Comparison of ENCODE assay signal across 2 cellular contexts in the genomic region with DNA sequence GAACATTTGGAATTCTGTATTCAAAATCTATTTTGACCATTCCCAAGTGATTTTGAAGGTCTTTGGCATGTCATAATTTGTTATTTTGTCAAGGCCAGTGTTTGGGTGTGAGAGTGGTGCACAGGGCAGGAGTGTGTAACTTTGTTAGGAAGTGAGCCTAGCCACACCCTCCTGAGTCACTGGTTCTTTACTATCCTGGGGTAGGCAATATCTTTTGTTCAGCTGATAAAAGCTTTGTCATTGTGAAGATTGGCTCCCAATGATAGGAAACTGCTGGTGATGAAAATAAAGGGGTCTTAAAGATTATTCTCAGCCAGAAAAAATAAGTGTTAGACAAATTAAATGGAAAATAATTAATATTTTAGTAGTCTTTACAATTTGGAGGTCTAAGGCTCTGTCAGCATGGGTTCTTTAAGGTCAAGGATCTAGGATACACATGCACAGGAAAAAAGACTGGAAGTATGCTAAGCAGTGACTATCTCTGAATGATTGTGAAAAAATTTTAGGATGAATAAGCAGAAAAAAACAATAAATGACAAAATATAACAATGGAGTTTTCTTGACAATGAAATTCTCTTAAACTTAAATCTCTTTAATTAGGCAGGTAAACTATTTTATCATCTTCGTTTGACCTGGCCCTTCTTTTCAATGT.
TF ChIP-seq lines count a peak whose summit lies in the region.

No MANE protein-coding gene starts in this region.

TF ChIP-seq in SK-N-SH, 30 proteins besides CTCF, POLR2A, EP300 and RAD21:
- TF ChIP-seq, protein P1, sequence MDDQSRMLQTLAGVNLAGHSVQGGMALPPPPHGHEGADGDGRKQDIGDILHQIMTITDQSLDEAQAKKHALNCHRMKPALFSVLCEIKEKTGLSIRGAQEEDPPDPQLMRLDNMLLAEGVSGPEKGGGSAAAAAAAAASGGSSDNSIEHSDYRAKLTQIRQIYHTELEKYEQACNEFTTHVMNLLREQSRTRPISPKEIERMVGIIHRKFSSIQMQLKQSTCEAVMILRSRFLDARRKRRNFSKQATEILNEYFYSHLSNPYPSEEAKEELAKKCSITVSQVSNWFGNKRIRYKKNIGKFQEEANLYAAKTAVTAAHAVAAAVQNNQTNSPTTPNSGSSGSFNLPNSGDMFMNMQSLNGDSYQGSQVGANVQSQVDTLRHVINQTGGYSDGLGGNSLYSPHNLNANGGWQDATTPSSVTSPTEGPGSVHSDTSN (IDR thresholded peaks at IDR 0.05) = no peak
- TF ChIP-seq, protein P2, sequence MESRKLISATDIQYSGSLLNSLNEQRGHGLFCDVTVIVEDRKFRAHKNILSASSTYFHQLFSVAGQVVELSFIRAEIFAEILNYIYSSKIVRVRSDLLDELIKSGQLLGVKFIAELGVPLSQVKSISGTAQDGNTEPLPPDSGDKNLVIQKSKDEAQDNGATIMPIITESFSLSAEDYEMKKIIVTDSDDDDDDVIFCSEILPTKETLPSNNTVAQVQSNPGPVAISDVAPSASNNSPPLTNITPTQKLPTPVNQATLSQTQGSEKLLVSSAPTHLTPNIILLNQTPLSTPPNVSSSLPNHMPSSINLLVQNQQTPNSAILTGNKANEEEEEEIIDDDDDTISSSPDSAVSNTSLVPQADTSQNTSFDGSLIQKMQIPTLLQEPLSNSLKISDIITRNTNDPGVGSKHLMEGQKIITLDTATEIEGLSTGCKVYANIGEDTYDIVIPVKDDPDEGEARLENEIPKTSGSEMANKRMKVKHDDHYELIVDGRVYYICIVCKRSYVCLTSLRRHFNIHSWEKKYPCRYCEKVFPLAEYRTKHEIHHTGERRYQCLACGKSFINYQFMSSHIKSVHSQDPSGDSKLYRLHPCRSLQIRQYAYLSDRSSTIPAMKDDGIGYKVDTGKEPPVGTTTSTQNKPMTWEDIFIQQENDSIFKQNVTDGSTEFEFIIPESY (IDR thresholded peaks at IDR 0.05; ENCODE audit: borderline replicate concordance, low read depth) = no peak
- TF ChIP-seq GATA2 (CRISPR knock-in tag; IDR thresholded peaks at IDR 0.05) (no peak), JUND (IDR thresholded peaks at IDR 0.05) (no peak), CHD2 (IDR thresholded peaks at IDR 0.05; ENCODE audit: low read length, partially characterized antibody) (no peak), TEAD4 (IDR thresholded peaks at IDR 0.05; ENCODE audit: borderline replicate concordance, insufficient read depth) (no peak), NRF1 (IDR thresholded peaks at IDR 0.05; ENCODE audit: low read depth, low read length) (no peak), RCOR1 (IDR thresholded peaks at IDR 0.05; ENCODE audit: low read length) (no peak), FOXJ3 (CRISPR knock-in tag; IDR thresholded peaks at IDR 0.05) (no peak), TAF1 (IDR thresholded peaks at IDR 0.05; ENCODE audit: borderline replicate concordance, low read depth, low read length) (no peak), RFX5 (IDR thresholded peaks at IDR 0.05; ENCODE audit: low read length) (no peak), FOSL2 (IDR thresholded peaks at IDR 0.05; ENCODE audit: borderline replicate concordance, low read depth) (no peak), RXRA (IDR thresholded peaks at IDR 0.05; ENCODE audit: borderline replicate concordance, low read depth) (no peak)
- TF ChIP-seq, protein P3, sequence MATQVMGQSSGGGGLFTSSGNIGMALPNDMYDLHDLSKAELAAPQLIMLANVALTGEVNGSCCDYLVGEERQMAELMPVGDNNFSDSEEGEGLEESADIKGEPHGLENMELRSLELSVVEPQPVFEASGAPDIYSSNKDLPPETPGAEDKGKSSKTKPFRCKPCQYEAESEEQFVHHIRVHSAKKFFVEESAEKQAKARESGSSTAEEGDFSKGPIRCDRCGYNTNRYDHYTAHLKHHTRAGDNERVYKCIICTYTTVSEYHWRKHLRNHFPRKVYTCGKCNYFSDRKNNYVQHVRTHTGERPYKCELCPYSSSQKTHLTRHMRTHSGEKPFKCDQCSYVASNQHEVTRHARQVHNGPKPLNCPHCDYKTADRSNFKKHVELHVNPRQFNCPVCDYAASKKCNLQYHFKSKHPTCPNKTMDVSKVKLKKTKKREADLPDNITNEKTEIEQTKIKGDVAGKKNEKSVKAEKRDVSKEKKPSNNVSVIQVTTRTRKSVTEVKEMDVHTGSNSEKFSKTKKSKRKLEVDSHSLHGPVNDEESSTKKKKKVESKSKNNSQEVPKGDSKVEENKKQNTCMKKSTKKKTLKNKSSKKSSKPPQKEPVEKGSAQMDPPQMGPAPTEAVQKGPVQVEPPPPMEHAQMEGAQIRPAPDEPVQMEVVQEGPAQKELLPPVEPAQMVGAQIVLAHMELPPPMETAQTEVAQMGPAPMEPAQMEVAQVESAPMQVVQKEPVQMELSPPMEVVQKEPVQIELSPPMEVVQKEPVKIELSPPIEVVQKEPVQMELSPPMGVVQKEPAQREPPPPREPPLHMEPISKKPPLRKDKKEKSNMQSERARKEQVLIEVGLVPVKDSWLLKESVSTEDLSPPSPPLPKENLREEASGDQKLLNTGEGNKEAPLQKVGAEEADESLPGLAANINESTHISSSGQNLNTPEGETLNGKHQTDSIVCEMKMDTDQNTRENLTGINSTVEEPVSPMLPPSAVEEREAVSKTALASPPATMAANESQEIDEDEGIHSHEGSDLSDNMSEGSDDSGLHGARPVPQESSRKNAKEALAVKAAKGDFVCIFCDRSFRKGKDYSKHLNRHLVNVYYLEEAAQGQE (IDR thresholded peaks at IDR 0.05; ENCODE audit: low read depth, low read length) = no peak
- TF ChIP-seq, protein P4, sequence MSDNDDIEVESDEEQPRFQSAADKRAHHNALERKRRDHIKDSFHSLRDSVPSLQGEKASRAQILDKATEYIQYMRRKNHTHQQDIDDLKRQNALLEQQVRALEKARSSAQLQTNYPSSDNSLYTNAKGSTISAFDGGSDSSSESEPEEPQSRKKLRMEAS (IDR thresholded peaks at IDR 0.05; ENCODE audit: low read depth) = no peak

TF ChIP-seq in SK-N-SH treated with all-trans-retinoic acid at 6 μM for 48 hours, 23 proteins besides CTCF, POLR2A, EP300 and RAD21:
- TF ChIP-seq ZNF565 (CRISPR knock-in tag; conservative IDR thresholded peaks at IDR 0.05; ENCODE audit: low read depth) (no peak), ZNF8 (CRISPR knock-in tag; IDR thresholded peaks at IDR 0.05) (no peak), CSDC2 (CRISPR knock-in tag; IDR thresholded peaks at IDR 0.05) (no peak), ARNTL (CRISPR knock-in tag; IDR thresholded peaks at IDR 0.05; ENCODE audit: borderline replicate concordance, low read depth) (no peak), TOX (CRISPR knock-in tag; IDR thresholded peaks at IDR 0.05; ENCODE audit: borderline replicate concordance) (no peak), TCF4 (CRISPR knock-in tag; IDR thresholded peaks at IDR 0.05; ENCODE audit: borderline replicate concordance) (no peak)
- TF ChIP-seq, protein P5, sequence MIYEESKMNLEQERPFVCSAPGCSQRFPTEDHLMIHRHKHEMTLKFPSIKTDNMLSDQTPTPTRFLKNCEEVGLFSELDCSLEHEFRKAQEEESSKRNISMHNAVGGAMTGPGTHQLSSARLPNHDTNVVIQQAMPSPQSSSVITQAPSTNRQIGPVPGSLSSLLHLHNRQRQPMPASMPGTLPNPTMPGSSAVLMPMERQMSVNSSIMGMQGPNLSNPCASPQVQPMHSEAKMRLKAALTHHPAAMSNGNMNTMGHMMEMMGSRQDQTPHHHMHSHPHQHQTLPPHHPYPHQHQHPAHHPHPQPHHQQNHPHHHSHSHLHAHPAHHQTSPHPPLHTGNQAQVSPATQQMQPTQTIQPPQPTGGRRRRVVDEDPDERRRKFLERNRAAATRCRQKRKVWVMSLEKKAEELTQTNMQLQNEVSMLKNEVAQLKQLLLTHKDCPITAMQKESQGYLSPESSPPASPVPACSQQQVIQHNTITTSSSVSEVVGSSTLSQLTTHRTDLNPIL (CRISPR knock-in tag; IDR thresholded peaks at IDR 0.05; ENCODE audit: low read depth) = no peak
